1 cellular context compared by ENCODE assay signal in genomic region chr14:61148742-61149350, GRCh38.
TF ChIP-seq lines count a peak whose summit lies in the region.

No MANE protein-coding gene starts in this region.

TF ChIP-seq in SK-N-SH, 30 proteins besides CTCF, POLR2A, EP300 and RAD21 (continued from another document):
- no peak for TF ChIP-seq SMC3 (IDR thresholded peaks at IDR 0.05; ENCODE audit: low read depth, low read length)
- no peak for TF ChIP-seq FOSL2 (IDR thresholded peaks at IDR 0.05; ENCODE audit: borderline replicate concordance, low read depth)
- no peak for TF ChIP-seq NRF1 (IDR thresholded peaks at IDR 0.05; ENCODE audit: low read depth, low read length)
- no peak for TF ChIP-seq RXRA (IDR thresholded peaks at IDR 0.05; ENCODE audit: borderline replicate concordance, low read depth)
- TF ChIP-seq ELF1 (IDR thresholded peaks at IDR 0.05), result no peak
- no peak for TF ChIP-seq NFIC (IDR thresholded peaks at IDR 0.05; ENCODE audit: borderline replicate concordance)
- TF ChIP-seq MXI1 (IDR thresholded peaks at IDR 0.05; ENCODE audit: low read depth, low read length), result no peak
- no peak for TF ChIP-seq USF2 (IDR thresholded peaks at IDR 0.05; ENCODE audit: borderline replicate concordance, low read depth, low read length)
- no peak for TF ChIP-seq TEAD4 (IDR thresholded peaks at IDR 0.05; ENCODE audit: borderline replicate concordance, insufficient read depth)
- no peak for TF ChIP-seq POLR2AphosphoS5 (IDR thresholded peaks at IDR 0.05; ENCODE audit: low read depth, low read length)
- TF ChIP-seq GABPA (IDR thresholded peaks at IDR 0.05; ENCODE audit: low read depth), result no peak
TF ChIP-seq in SK-N-SH: peak in this region for 0.
